ENCODE assay signal across 1 cellular context in genomic region chr9:101114317-101114716, GRCh38.
TF ChIP-seq lines count a peak whose summit lies in the region.

No MANE protein-coding gene starts in this region.

TF ChIP-seq in GM23338, 12 proteins besides CTCF, POLR2A, EP300 and RAD21 (continued from another document):
- peak; percentile 48; the same call in 1 of the 2 replicates for TF ChIP-seq ZNF462 (CRISPR knock-in tag; IDR thresholded peaks at IDR 0.05)
